In the genomic region with DNA sequence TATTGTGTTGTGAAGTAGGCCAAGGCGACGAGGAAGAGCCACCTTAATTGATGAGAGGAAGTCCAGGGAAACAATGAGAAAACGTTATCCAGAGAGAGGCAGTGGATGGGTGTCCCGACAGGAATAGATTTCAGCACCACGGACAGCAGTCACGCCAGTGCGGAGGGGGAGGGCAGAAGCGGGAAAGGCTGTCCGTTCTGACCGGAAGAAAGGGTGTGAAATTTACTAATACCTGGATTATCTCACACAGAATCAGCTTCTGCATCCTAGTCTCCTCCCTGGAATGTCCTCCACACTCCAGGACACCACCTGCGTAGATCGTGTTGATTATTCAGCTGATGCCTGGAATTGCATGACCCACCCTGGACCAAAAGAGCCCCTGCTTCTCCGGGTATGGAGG, we compare ENCODE assay signal across 9 cellular contexts. TPM values are rescaled to one million over a fixed set of nuclear protein-coding genes. Genes with fewer than 3 reads are reported as not detected.
DNase-seq lines count a peak whose midpoint lies in the region; ATAC-seq, FAIRE-seq and TF ChIP-seq lines count a peak whose summit lies in the region.
"Had no signal": no experiment of that assay in that cellular context is flagged by ENCODE, and none has a peak within 500 bp of the region (broad histone marks: within the 10 kb centered on the region; RNA-seq: fewer than 3 reads in every experiment).

No MANE protein-coding gene starts in this region.

- no peak for TF ChIP-seq EP300 in H1 (IDR thresholded peaks at IDR 0.05; ENCODE audit: borderline replicate concordance in 1 of 2, low read depth in 2 of 2, low read length in 2 of 2)

- H3K36me3 Mint-ChIP-seq in activated CD4-positive, alpha-beta T cell treated with anti-CD3 and anti-CD28 coated beads for 36 hours (ENCODE audit: low read depth) = no peaks in the 10 kb centered on the region

- H3K4me1 Mint-ChIP-seq in activated CD4-positive, alpha-beta T cell treated with anti-CD3 and anti-CD28 coated beads for 36 hours = no peaks in the 10 kb centered on the region

- 0 out of 4 replicates have a peak, but pooled peaks of 1 of the 2 experiments have one; percentile 5 for TF ChIP-seq RAD21 in H1 (IDR thresholded peaks at IDR 0.05 in 1 of 2, conservative IDR thresholded peaks at IDR 0.05 in 1 of 2; ENCODE audit: low read depth in 2 of 2, low read length in 2 of 2)

- ATAC-seq in activated CD4-positive, alpha-beta T cell treated with anti-CD3 and anti-CD28 coated beads for 36 hours = no peak
- ATAC-seq in aorta (ENCODE audit: low FRiP score) = no peak
- ATAC-seq in HG03095 (IDR thresholded peaks at IDR 0.05; ENCODE audit: unreplicated experiment) = no peak

- H3K9me3 Mint-ChIP-seq in activated CD4-positive, alpha-beta T cell treated with anti-CD3 and anti-CD28 coated beads for 36 hours (ENCODE audit: low read depth) = peaks cover 3% of the 10 kb centered on the region

- no peaks in the 10 kb centered on the region for H3K36me3 ChIP-seq in H1 (ENCODE audit: control insufficient read depth in 2 of 4, insufficient read depth in 4 of 4, low read length in 3 of 4)
- no peaks in the 10 kb centered on the region for H3K36me3 ChIP-seq in aorta (ENCODE audit: control insufficient read depth in 1 of 2, insufficient read depth in 2 of 2, low read length in 1 of 2)
- H3K36me3 ChIP-seq: breast epithelium had no signal

- no peak for TF ChIP-seq CTCF in H1 (IDR thresholded peaks at IDR 0.05; ENCODE audit: control extremely low read depth in 1 of 3, insufficient read depth in 1 of 3, low read depth in 1 of 3, low read length in 3 of 3)

- no peaks in the 10 kb centered on the region for H3K9me3 ChIP-seq in H1 (ENCODE audit: insufficient read depth in 2 of 2, low read depth in 1 of 2, low read length in 1 of 2)
- H3K9me3 ChIP-seq in aorta (ENCODE audit: control insufficient read depth, low read length) = no peaks in the 10 kb centered on the region
- H3K9me3 ChIP-seq: breast epithelium had no signal

- peaks cover 28% of the 10 kb centered on the region for H3K27me3 Mint-ChIP-seq in activated CD4-positive, alpha-beta T cell treated with anti-CD3 and anti-CD28 coated beads for 36 hours

- DNase-seq in AML-193 (lab: John Stamatoyannopoulos, UW) (peak; percentile 36 to 38), HuH-7 (ENCODE audit: low spot score) (peak; percentile 77), H1 (ENCODE audit: low read depth in 1 of 2, low spot score in 2 of 2) (peak in 1 of 2 experiments; percentile 89), midbrain (lab: John Stamatoyannopoulos, UW) (peak; percentile 44), aorta (peak; percentile 61 to 84), DMS79 treated with DMSO at 0.1 percent for 48 hours (lab: John Stamatoyannopoulos, UW) (no peak)
- peak; percentile 69 for DNase-seq in activated CD4-positive, alpha-beta T cell treated with anti-CD3 and anti-CD28 coated beads for 36 hours

- H3K23ac ChIP-seq in H1 (ENCODE audit: insufficient read length) = no peak overlapping the region

- H3K27me3 ChIP-seq in H1 (replicated peaks in 1 of 4; ENCODE audit: control insufficient read depth in 3 of 4, extremely low read depth in 1 of 4, insufficient read depth in 3 of 4, low read length in 3 of 4) = peaks cover 0 to 3% (median 1%) of the 10 kb centered on the region in 4 experiments; a peak in 4 of 7 replicates
- H3K27me3 ChIP-seq in aorta (ENCODE audit: control insufficient read depth in 1 of 2, insufficient read depth in 2 of 2, low read length in 1 of 2) = no peaks in the 10 kb centered on the region

- no peak for TF ChIP-seq POLR2A in H1 (IDR thresholded peaks at IDR 0.05; ENCODE audit: control extremely low read depth in 1 of 2, low read depth in 2 of 2, low read length in 2 of 2)

- H3K4me3 Mint-ChIP-seq in activated CD4-positive, alpha-beta T cell treated with anti-CD3 and anti-CD28 coated beads for 36 hours = no peak overlapping the region

- no peak overlapping the region for H2BK20ac ChIP-seq in H1 (ENCODE audit: low read length)

- H2BK120ac ChIP-seq in H1 (replicated peaks; ENCODE audit: low read depth, low read length) = no peak overlapping the region

- WGBS in H1 (ENCODE audit: extremely low coverage in 1 of 2, insufficient coverage in 1 of 2, insufficient read length in 1 of 2, insufficient replicate concordance in 2 of 2, low coverage in 1 of 2, low lambda C conversion rate in 2 of 2, missing lambda C conversion rate in 1 of 2), 2 experiments = 15% methylated on average over 13 of the region's 13 CpGs; no CpG with 5 or more reads in 1 of the 2 experiments
- WGBS in aorta, 2 donors = 6% methylated on average over 10 to 13 of the region's 13 CpGs

- no peak overlapping the region for H3K27ac Mint-ChIP-seq in activated CD4-positive, alpha-beta T cell treated with anti-CD3 and anti-CD28 coated beads for 36 hours

- no peak overlapping the region for H3K9ac ChIP-seq in H1 (replicated peaks in 1 of 4; ENCODE audit: extremely low read depth in 1 of 4, low read depth in 3 of 4, low read length in 3 of 4)

- POLR2A ChIA-PET in activated CD4-positive, alpha-beta T cell treated with anti-CD3 and anti-CD28 coated beads for 36 hours (lab: Charles Lee) = no interaction called here
- POLR2A ChIA-PET in H1 (lab: Charles Lee; ENCODE audit: partially characterized antibody) = no interaction called here

- H2AK5ac ChIP-seq in H1 (ENCODE audit: low read depth, low read length) = no peak overlapping the region

- intact Hi-C loops in activated CD4-positive, alpha-beta T cell treated with anti-CD3 and anti-CD28 coated beads for 36 hours (cut with DNase I, micrococcal nuclease) = loop anchor here (2.0 to 10.0 kb wide), 2 partner anchors 65 to 307 kb away; no protein-coding TSS in a partner anchor
- intact Hi-C loops in aorta (cut with DNase I) = no loop called here

- H3K4me3 ChIP-seq in H1 (ENCODE audit: extremely low read depth in 1 of 4, insufficient read depth in 2 of 4, low read depth in 3 of 4, low read length in 4 of 4) (no peak overlapping the region), aorta (ENCODE audit: low read length in 2 of 2) (no peak overlapping the region)
- H3K4me3 ChIP-seq: breast epithelium had no signal

- no peak overlapping the region for H2BK15ac ChIP-seq in H1 (ENCODE audit: low read length)

- H3K27ac ChIP-seq in H1 (ENCODE audit: low read depth, low read length) (no peak overlapping the region), aorta (ENCODE audit: low read depth in 1 of 2, low read length in 2 of 2) (no peak overlapping the region)
- H3K27ac ChIP-seq: breast epithelium had no signal

- no peak overlapping the region for H3K56ac ChIP-seq in H1 (replicated peaks; ENCODE audit: insufficient read length, low read depth, low read length)

- 0 out of 7 replicates have a peak, but pooled peaks cover 0 to 2% (median 0%) of the 10 kb centered on the region in 4 experiments for H3K4me1 ChIP-seq in H1 (replicated peaks in 1 of 4; ENCODE audit: control insufficient read depth in 3 of 4, insufficient read depth in 4 of 4, low read length in 3 of 4)
- H3K4me1 ChIP-seq in aorta (ENCODE audit: control insufficient read depth in 1 of 2, insufficient read depth in 2 of 2, low read length in 2 of 2) = no peaks in the 10 kb centered on the region
- H3K4me1 ChIP-seq: breast epithelium had no signal

- peaks cover 0 to 3% of the 10 kb centered on the region in 2 experiments for H4K20me1 ChIP-seq in H1 (replicated peaks in 1 of 2; ENCODE audit: control insufficient read depth in 1 of 2, insufficient read depth in 2 of 2, low read length in 2 of 2)

- FAIRE-seq in H1 (lab: Jason Lieb, UNC) = peak; percentile 90

- H3K4ac ChIP-seq in H1 (replicated peaks; ENCODE audit: insufficient read length, low read depth, low read length) = no peak overlapping the region

- H3K14ac ChIP-seq in H1 (ENCODE audit: insufficient read length) = no peak overlapping the region

- H4K91ac ChIP-seq in H1 (replicated peaks; ENCODE audit: insufficient read length, low read length) = no peak overlapping the region

- no peaks in the 10 kb centered on the region for H3K79me1 ChIP-seq in H1 (ENCODE audit: low read depth, low read length)

- H3K4me2 ChIP-seq in H1 (ENCODE audit: insufficient read depth in 1 of 2, low read depth in 2 of 2, low read length in 2 of 2) = peak overlapping the region; percentile 44 to 53

- no peaks in the 10 kb centered on the region for H3K79me2 ChIP-seq in H1 (ENCODE audit: control insufficient read depth in 1 of 2, insufficient read depth in 2 of 2, low read length in 2 of 2)

- no peak overlapping the region for H4K5ac ChIP-seq in H1 (ENCODE audit: insufficient read length, low read depth, low read length)

- no peak overlapping the region for H2BK12ac ChIP-seq in H1 (ENCODE audit: low read depth, low read length)

- no peaks in the 10 kb centered on the region for H3K23me2 ChIP-seq in H1 (ENCODE audit: low read depth, low read length)

- 0 out of 2 replicates have a peak overlapping the region, but pooled peaks have one; percentile 42 for H2AFZ ChIP-seq in H1 (ENCODE audit: low read length)

- H3K18ac ChIP-seq in H1 (ENCODE audit: extremely low read depth, low read length) = no peak overlapping the region

- CTCF ChIA-PET in activated CD4-positive, alpha-beta T cell treated with anti-CD3 and anti-CD28 coated beads for 36 hours (lab: Charles Lee) = interaction anchor here (0.7 to 1.3 kb wide), 2 partner anchors 12 to 142 kb away, joined by 3 read pairs; no protein-coding TSS in a partner anchor
- CTCF ChIA-PET in H1 (lab: Charles Lee; ENCODE audit: partially characterized antibody) = interaction anchor here (1.3 to 2.1 kb wide), 3 partner anchors 27 to 53 kb away, joined by 4 to 8 read pairs (median 5); no protein-coding TSS in a partner anchor

- no peak overlapping the region for H2BK5ac ChIP-seq in H1 (ENCODE audit: low read depth, low read length)

- H4K8ac ChIP-seq in H1 (ENCODE audit: extremely low read depth, insufficient read depth, low read length) = no peak overlapping the region

RNA-seq across cellular contexts. Expression of gene BPIFA3, which starts 7.4 kb away (rescaled TPM):
- total RNA-seq in activated CD4-positive, alpha-beta T cell treated with anti-CD3 and anti-CD28 coated beads for 36 hours = not detected
- total RNA-seq in H1 (2021; fragmentation: NEBNext Ultra II Directional; extraction: Animal tissue kit (Norgen Biotek cat#: 25700)) = not detected in 2 replicates
- polyA plus RNA-seq in H1 (2011; rRNA removed) (not detected in 2 replicates), aorta (not detected)
- polyA plus RNA-seq in H1 (2011; cell fraction: cytosol; rRNA removed) = not detected
- polyA plus RNA-seq in H1 (2011; cell fraction: nucleus; rRNA removed) = not detected
- not detected in 4 replicates for polyA plus RNA-seq in H1 (2012, experiment 1 of 2)
- not detected for polyA plus RNA-seq in H1 (2012, experiment 2 of 2)
- not detected for polyA plus RNA-seq in H1 (2013, experiment 1 of 2)
- not detected for polyA plus RNA-seq in H1 (2013, experiment 2 of 2)
- polyA minus RNA-seq in H1 (2011; rRNA and poly(A)+ RNA removed) = not detected in 2 replicates
- not detected for polyA minus RNA-seq in H1 (2011; cell fraction: cytosol; rRNA and poly(A)+ RNA removed)
- polyA minus RNA-seq in H1 (2011; cell fraction: nucleus; rRNA and poly(A)+ RNA removed) = not detected
- not detected for total RNA-seq in aorta
- total RNA-seq: breast epithelium had no signal

RNA-seq across cellular contexts. Expression of gene BPIFA1, which starts 26.0 kb away (rescaled TPM):
- total RNA-seq in activated CD4-positive, alpha-beta T cell treated with anti-CD3 and anti-CD28 coated beads for 36 hours = not detected
- total RNA-seq in H1 (2021; fragmentation: NEBNext Ultra II Directional; extraction: Animal tissue kit (Norgen Biotek cat#: 25700)) = not detected in 2 replicates
- polyA plus RNA-seq in H1 (2011; rRNA removed) (not detected in 2 replicates), aorta (not detected)
- polyA plus RNA-seq in H1 (2011; cell fraction: cytosol; rRNA removed) = not detected
- not detected for polyA plus RNA-seq in H1 (2011; cell fraction: nucleus; rRNA removed)
- polyA plus RNA-seq in H1 (2012, experiment 1 of 2) = not detected in 4 replicates
- polyA plus RNA-seq in H1 (2012, experiment 2 of 2) = not detected
- polyA plus RNA-seq in H1 (2013, experiment 1 of 2) = not detected
- not detected for polyA plus RNA-seq in H1 (2013, experiment 2 of 2)
- polyA minus RNA-seq in H1 (2011; rRNA and poly(A)+ RNA removed) = not detected in 2 replicates
- not detected for polyA minus RNA-seq in H1 (2011; cell fraction: cytosol; rRNA and poly(A)+ RNA removed)
- polyA minus RNA-seq in H1 (2011; cell fraction: nucleus; rRNA and poly(A)+ RNA removed) = not detected
- not detected for total RNA-seq in aorta
- total RNA-seq: breast epithelium had no signal

RNA-seq across cellular contexts. Expression of gene BPIFA2, which starts 41.8 kb away (rescaled TPM):
- total RNA-seq in activated CD4-positive, alpha-beta T cell treated with anti-CD3 and anti-CD28 coated beads for 36 hours = not detected
- not detected in 2 replicates for total RNA-seq in H1 (2021; fragmentation: NEBNext Ultra II Directional; extraction: Animal tissue kit (Norgen Biotek cat#: 25700))
- polyA plus RNA-seq in H1 (2011; rRNA removed) = not detected in 2 replicates
- polyA plus RNA-seq in H1 (2011; cell fraction: cytosol; rRNA removed) = not detected
- polyA plus RNA-seq in H1 (2011; cell fraction: nucleus; rRNA removed) = not detected
- not detected in 4 replicates for polyA plus RNA-seq in H1 (2012, experiment 1 of 2)
- not detected for polyA plus RNA-seq in H1 (2012, experiment 2 of 2)
- polyA plus RNA-seq in H1 (2013, experiment 1 of 2) = not detected
- not detected for polyA plus RNA-seq in H1 (2013, experiment 2 of 2)
- not detected in 2 replicates for polyA minus RNA-seq in H1 (2011; rRNA and poly(A)+ RNA removed)
- polyA minus RNA-seq in H1 (2011; cell fraction: cytosol; rRNA and poly(A)+ RNA removed) = not detected
- not detected for polyA minus RNA-seq in H1 (2011; cell fraction: nucleus; rRNA and poly(A)+ RNA removed)
- not detected for total RNA-seq in aorta
- not detected for polyA plus RNA-seq in aorta
- total RNA-seq: breast epithelium had no signal

Comparison
In these comparisons a context has a peak if more than half of its experiments do, and no peak if none do; other contexts are left out.
1. intact Hi-C loops: an anchor here in activated CD4-positive, alpha-beta T cell treated with anti-CD3 and anti-CD28 coated beads for 36 hours (2.0 to 10.0 kb wide); none called in aorta.